Comparison of ENCODE assay signal across 1 cellular context in genomic region chr12:116380740-116381139, GRCh38.
A peak's percentile ranks its signal among the peaks of the same experiment; 100 is the strongest.
TF ChIP-seq lines count a peak whose summit lies in the region.
"Not testable (repeated sequence)": the region's sequence is repeated elsewhere in the genome, so short reads cannot be mapped to it uniquely, and the experiment has no call there.

No MANE protein-coding gene starts in this region.

TF ChIP-seq in K562, 482 proteins besides CTCF, POLR2A, EP300 and RAD21 (continued from another document and continues in another):
- TF ChIP-seq MGA (IDR thresholded peaks at IDR 0.05) (peak; percentile 67), FOXK2 (conservative IDR thresholded peaks at IDR 0.05 in 1 of 2, IDR thresholded peaks at IDR 0.05 in 1 of 2; ENCODE audit: low read depth in 2 of 2) (0 out of 4 replicates have a peak, but pooled peaks of 1 of the 2 experiments have one; percentile 21), ARNT (IDR thresholded peaks at IDR 0.05) (peak; percentile 51 to 71; a peak in 1 of 4 replicates), ZBTB40 (IDR thresholded peaks at IDR 0.05) (peak; percentile 100), ZBTB40 (CRISPR knock-in tag; IDR thresholded peaks at IDR 0.05) (peak; percentile 97), HLTF (IDR thresholded peaks at IDR 0.05) (peak; percentile 72; the same call in 1 of the 2 replicates), LARP7 (IDR thresholded peaks at IDR 0.05) (peak; percentile 80; the same call in 1 of the 2 replicates), DIDO1 (tag; IDR thresholded peaks at IDR 0.05; ENCODE audit: low read depth) (0 out of 2 replicates have a peak, but pooled peaks have one; percentile 59), PHB2 (IDR thresholded peaks at IDR 0.05; ENCODE audit: low read depth) (peak; percentile 57; the same call in 1 of the 2 replicates), MNT (conservative IDR thresholded peaks at IDR 0.05) (peak; percentile 59 to 62; a peak in 3 of 4 replicates), MYC (IDR thresholded peaks at IDR 0.05; ENCODE audit: low read depth, low read length) (peak; percentile 69), ZNF407 (IDR thresholded peaks at IDR 0.05; ENCODE audit: low read depth) (peak; percentile 16; the same call in 1 of the 2 replicates)
- not testable (repeated sequence) for TF ChIP-seq MYC (CRISPR knock-in tag; IDR thresholded peaks at IDR 0.05; ENCODE audit: borderline replicate concordance, low read depth)
